Comparison of ENCODE assay signal across 27 cellular contexts in genomic region chr2:133574186-133574585, GRCh38. TPM values are rescaled to one million over a fixed set of nuclear protein-coding genes. Genes with fewer than 3 reads are reported as not detected.
"Had no signal": no experiment of that assay in that cellular context is flagged by ENCODE, and none has a peak within 500 bp of the region (broad histone marks: within the 10 kb centered on the region; RNA-seq: fewer than 3 reads in every experiment).

No MANE protein-coding gene starts in this region.

- DNase-seq: activated CD4-positive, alpha-beta T cell treated with anti-CD3 and anti-CD28 coated beads, Interleukin-2, amount 10 ng/mL, durations not matched to agents 24 days and 14 days; activated CD4-positive, alpha-beta T cell treated with anti-CD3 and anti-CD28 coated beads, Interleukin-2, amount 50 U/mL, for 48 hours; activated CD4-positive, CD25-positive, alpha-beta regulatory T cell treated with anti-CD3 and anti-CD28 coated beads, Interleukin-2, amount 50 U/mL, for 72 hours; activated CD8-positive, alpha-beta memory T cell treated with anti-CD3 and anti-CD28 coated beads, Interleukin-2, amount 10 ng/mL, durations not matched to agents 7 days and 5 days; activated effector memory CD4-positive, alpha-beta T cell treated with Interleukin-2 at 50 U/mL for 16 hours; activated naive CD4-positive, alpha-beta T cell; activated T-cell treated with anti-CD3 and anti-CD28 coated beads, Interleukin-2, amount 50 U/mL, for 24 hours; aorta; central memory CD4-positive, alpha-beta T cell; Kasumi-1; KBM-7; NCI-H1105 treated with DMSO at 0.1 percent for 48 hours; NCI-H1436 treated with DMSO at 0.1 percent for 48 hours; NCI-H187; NCI-H2081; NCI-H510A treated with DMSO at 0.1 percent for 48 hours; RPMI8226; T-helper 9 cell had no signal

- H3K9me3 Mint-ChIP-seq: activated CD4-positive, alpha-beta T cell treated with anti-CD3 and anti-CD28 coated beads, Interleukin-2, amount 10 ng/mL, durations not matched to agents 24 days and 14 days; activated naive CD4-positive, alpha-beta T cell treated with anti-CD3 and anti-CD28 coated beads, Interleukin-2, amount 50 U/mL, for 24 hours; activated T-cell treated with anti-CD3 and anti-CD28 coated beads, Interleukin-2, amount 50 U/mL, for 24 hours; activated T-helper 1 cell treated with anti-CD3 and anti-CD28 coated beads, Interleukin-12 subunit alpha, Interleukin-12 subunit beta, Interleukin-2, Interleukin-4 antibody, amounts not matched to agents 30 ng/mL and 10 ng/mL and 1 ng/mL, durations not matched to agents 14 hours and 24 hours and 36 hours; T-helper 1 cell treated with Interleukin-12 subunit alpha and Interleukin-12 subunit beta and Interleukin-4 antibody, amounts not matched to agents 30 μg/mL and 1 μg/mL, for 36 hours; WTC11 had no signal

- H3K27me3 Mint-ChIP-seq: activated naive CD4-positive, alpha-beta T cell treated with anti-CD3 and anti-CD28 coated beads, Interleukin-2, amount 50 U/mL, for 24 hours had no signal

- FAIRE-seq: bronchial epithelial cell had no signal

- H3K36me3 Mint-ChIP-seq: activated CD8-positive, alpha-beta memory T cell treated with anti-CD3 and anti-CD28 coated beads, Interleukin-2, amount 10 ng/mL, durations not matched to agents 7 days and 5 days; activated naive CD4-positive, alpha-beta T cell treated with anti-CD3 and anti-CD28 coated beads, Interleukin-2, amount 50 U/mL, for 24 hours; WTC11 had no signal

- ATAC-seq: activated CD8-positive, alpha-beta memory T cell treated with anti-CD3 and anti-CD28 coated beads, Interleukin-2, amount 10 ng/mL, durations not matched to agents 7 days and 5 days; Panc1; Right ventricle myocardium inferior; WTC11 had no signal

- H3K4me1 Mint-ChIP-seq: activated CD4-positive, alpha-beta T cell treated with anti-CD3 and anti-CD28 coated beads, Interleukin-2, amount 10 ng/mL, durations not matched to agents 24 days and 14 days; activated CD8-positive, alpha-beta memory T cell treated with anti-CD3 and anti-CD28 coated beads, Interleukin-2, amount 10 ng/mL, durations not matched to agents 7 days and 5 days; activated naive CD4-positive, alpha-beta T cell treated with anti-CD3 and anti-CD28 coated beads, Interleukin-2, amount 50 U/mL, for 24 hours had no signal

- H3K27ac Mint-ChIP-seq: activated CD4-positive, alpha-beta T cell treated with anti-CD3 and anti-CD28 coated beads, Interleukin-2, amount 10 ng/mL, durations not matched to agents 24 days and 14 days; activated CD8-positive, alpha-beta memory T cell treated with anti-CD3 and anti-CD28 coated beads, Interleukin-2, amount 10 ng/mL, durations not matched to agents 7 days and 5 days; activated naive CD4-positive, alpha-beta T cell treated with anti-CD3 and anti-CD28 coated beads, Interleukin-2, amount 50 U/mL, for 24 hours; activated T-cell treated with anti-CD3 and anti-CD28 coated beads, Interleukin-2, amount 50 U/mL, for 24 hours; activated T-helper 1 cell treated with anti-CD3 and anti-CD28 coated beads, Interleukin-12 subunit alpha, Interleukin-12 subunit beta, Interleukin-2, Interleukin-4 antibody, amounts not matched to agents 30 ng/mL and 10 ng/mL and 1 ng/mL, durations not matched to agents 14 hours and 24 hours and 36 hours; T-helper 1 cell treated with Interleukin-12 subunit alpha and Interleukin-12 subunit beta and Interleukin-4 antibody, amounts not matched to agents 30 μg/mL and 1 μg/mL, for 36 hours; WTC11 had no signal

- H3K4me3 Mint-ChIP-seq: activated CD4-positive, alpha-beta T cell treated with anti-CD3 and anti-CD28 coated beads, Interleukin-2, amount 10 ng/mL, durations not matched to agents 24 days and 14 days; activated CD8-positive, alpha-beta memory T cell treated with anti-CD3 and anti-CD28 coated beads, Interleukin-2, amount 10 ng/mL, durations not matched to agents 7 days and 5 days; activated naive CD4-positive, alpha-beta T cell treated with anti-CD3 and anti-CD28 coated beads, Interleukin-2, amount 50 U/mL, for 24 hours; activated T-cell treated with anti-CD3 and anti-CD28 coated beads, Interleukin-2, amount 50 U/mL, for 24 hours; activated T-helper 1 cell treated with anti-CD3 and anti-CD28 coated beads, Interleukin-12 subunit alpha, Interleukin-12 subunit beta, Interleukin-2, Interleukin-4 antibody, amounts not matched to agents 30 ng/mL and 10 ng/mL and 1 ng/mL, durations not matched to agents 14 hours and 24 hours and 36 hours; T-helper 1 cell treated with Interleukin-12 subunit alpha and Interleukin-12 subunit beta and Interleukin-4 antibody, amounts not matched to agents 30 μg/mL and 1 μg/mL, for 36 hours; WTC11 had no signal

- H3K27ac ChIP-seq: SK-N-MC had no signal

- H3K4me3 ChIP-seq: SK-N-MC had no signal

RNA-seq across cellular contexts. Expression of gene NCKAP5, which starts 5.9 kb away (rescaled TPM):
- total RNA-seq: activated CD4-positive, alpha-beta T cell treated with anti-CD3 and anti-CD28 coated beads, Interleukin-2, amount 10 ng/mL, durations not matched to agents 24 days and 14 days; activated CD8-positive, alpha-beta memory T cell treated with anti-CD3 and anti-CD28 coated beads, Interleukin-2, amount 10 ng/mL, durations not matched to agents 7 days and 5 days; activated T-helper 1 cell treated with anti-CD3 and anti-CD28 coated beads, Interleukin-12 subunit alpha, Interleukin-12 subunit beta, Interleukin-2, Interleukin-4 antibody, amounts not matched to agents 30 ng/mL and 10 ng/mL and 1 ng/mL, durations not matched to agents 14 hours and 24 hours and 36 hours; OCI-LY7 had no signal
